1 cellular context compared by ENCODE assay signal in the genomic region with DNA sequence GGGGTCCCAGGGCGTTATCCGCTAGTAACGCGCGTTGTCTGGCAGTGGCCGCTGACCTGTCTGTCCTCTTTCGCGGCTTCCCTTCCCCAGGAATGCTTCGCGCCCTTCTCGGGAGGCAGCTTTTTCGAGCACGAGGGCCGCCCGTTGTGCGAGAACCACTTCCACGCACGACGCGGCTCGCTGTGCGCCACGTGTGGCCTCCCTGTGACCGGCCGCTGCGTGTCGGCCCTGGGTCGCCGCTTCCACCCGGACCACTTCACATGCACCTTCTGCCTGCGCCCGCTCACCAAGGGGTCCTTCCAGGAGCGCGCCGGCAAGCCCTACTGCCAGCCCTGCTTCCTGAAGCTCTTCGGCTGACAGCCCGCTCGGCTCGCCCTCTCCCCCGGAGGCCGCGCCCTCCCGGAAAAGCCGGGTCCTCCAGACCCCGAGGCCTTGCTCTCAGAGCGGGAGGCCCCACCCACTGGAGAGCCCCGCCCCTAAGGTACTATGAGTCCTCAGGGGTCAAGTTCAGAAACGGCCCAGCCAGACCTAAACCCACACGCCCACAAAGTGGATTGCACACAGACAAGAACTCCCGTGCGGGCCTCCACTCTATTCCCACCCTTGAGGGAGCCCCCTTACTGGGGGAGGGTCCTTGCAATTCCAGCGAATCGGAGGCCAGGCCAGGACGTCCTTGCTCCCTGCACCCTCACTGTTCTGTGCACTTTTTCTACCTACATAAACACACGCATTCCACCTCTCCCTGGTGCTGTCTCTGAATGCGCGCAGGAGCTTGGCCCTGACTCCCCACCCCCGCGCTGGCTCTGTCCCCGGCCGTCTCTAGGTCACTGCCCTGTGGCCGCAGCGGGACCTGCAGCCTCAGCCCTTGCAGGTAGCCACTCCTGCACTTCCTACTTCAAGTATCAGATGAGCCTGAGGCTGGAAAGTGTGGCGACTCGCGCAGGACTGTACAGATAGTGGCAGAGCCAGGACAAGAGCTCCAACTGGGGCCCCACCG.
TF ChIP-seq lines count a peak whose summit lies in the region.

No MANE protein-coding gene starts in this region.

TF ChIP-seq in HepG2, 621 proteins besides CTCF, POLR2A, EP300 and RAD21 (continues in another document):
- TF ChIP-seq ZNF570 (CRISPR knock-in tag; IDR thresholded peaks at IDR 0.05; ENCODE audit: borderline replicate concordance) = no peak
- TF ChIP-seq, protein P1, sequence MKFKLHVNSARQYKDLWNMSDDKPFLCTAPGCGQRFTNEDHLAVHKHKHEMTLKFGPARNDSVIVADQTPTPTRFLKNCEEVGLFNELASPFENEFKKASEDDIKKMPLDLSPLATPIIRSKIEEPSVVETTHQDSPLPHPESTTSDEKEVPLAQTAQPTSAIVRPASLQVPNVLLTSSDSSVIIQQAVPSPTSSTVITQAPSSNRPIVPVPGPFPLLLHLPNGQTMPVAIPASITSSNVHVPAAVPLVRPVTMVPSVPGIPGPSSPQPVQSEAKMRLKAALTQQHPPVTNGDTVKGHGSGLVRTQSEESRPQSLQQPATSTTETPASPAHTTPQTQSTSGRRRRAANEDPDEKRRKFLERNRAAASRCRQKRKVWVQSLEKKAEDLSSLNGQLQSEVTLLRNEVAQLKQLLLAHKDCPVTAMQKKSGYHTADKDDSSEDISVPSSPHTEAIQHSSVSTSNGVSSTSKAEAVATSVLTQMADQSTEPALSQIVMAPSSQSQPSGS (CRISPR knock-in tag; IDR thresholded peaks at IDR 0.05) = peak; percentile 9; the same call in 1 of the 2 replicates
- TF ChIP-seq SSRP1 (CRISPR knock-in tag; IDR thresholded peaks at IDR 0.05) = no peak
- no peak for TF ChIP-seq ZSCAN22 (CRISPR knock-in tag; IDR thresholded peaks at IDR 0.05)
- TF ChIP-seq, protein P2, sequence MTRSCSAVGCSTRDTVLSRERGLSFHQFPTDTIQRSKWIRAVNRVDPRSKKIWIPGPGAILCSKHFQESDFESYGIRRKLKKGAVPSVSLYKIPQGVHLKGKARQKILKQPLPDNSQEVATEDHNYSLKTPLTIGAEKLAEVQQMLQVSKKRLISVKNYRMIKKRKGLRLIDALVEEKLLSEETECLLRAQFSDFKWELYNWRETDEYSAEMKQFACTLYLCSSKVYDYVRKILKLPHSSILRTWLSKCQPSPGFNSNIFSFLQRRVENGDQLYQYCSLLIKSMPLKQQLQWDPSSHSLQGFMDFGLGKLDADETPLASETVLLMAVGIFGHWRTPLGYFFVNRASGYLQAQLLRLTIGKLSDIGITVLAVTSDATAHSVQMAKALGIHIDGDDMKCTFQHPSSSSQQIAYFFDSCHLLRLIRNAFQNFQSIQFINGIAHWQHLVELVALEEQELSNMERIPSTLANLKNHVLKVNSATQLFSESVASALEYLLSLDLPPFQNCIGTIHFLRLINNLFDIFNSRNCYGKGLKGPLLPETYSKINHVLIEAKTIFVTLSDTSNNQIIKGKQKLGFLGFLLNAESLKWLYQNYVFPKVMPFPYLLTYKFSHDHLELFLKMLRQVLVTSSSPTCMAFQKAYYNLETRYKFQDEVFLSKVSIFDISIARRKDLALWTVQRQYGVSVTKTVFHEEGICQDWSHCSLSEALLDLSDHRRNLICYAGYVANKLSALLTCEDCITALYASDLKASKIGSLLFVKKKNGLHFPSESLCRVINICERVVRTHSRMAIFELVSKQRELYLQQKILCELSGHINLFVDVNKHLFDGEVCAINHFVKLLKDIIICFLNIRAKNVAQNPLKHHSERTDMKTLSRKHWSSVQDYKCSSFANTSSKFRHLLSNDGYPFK (CRISPR knock-in tag; IDR thresholded peaks at IDR 0.05; ENCODE audit: borderline replicate concordance) = peak; percentile 71
- peak; percentile 52; the same call in 1 of the 2 replicates for TF ChIP-seq ZNF501 (CRISPR knock-in tag; IDR thresholded peaks at IDR 0.05)
- no peak for TF ChIP-seq NONO (IDR thresholded peaks at IDR 0.05)
- no peak; the same call in none of the 2 replicates for TF ChIP-seq NONO (CRISPR knock-in tag; conservative IDR thresholded peaks at IDR 0.05)
- no peak for TF ChIP-seq SATB2 (CRISPR knock-in tag; IDR thresholded peaks at IDR 0.05)
- peak; percentile 60 for TF ChIP-seq ETV5 (CRISPR knock-in tag; IDR thresholded peaks at IDR 0.05; ENCODE audit: borderline replicate concordance)
- TF ChIP-seq CEBPG (CRISPR knock-in tag; IDR thresholded peaks at IDR 0.05) = no peak
- TF ChIP-seq CBX2 (IDR thresholded peaks at IDR 0.05; ENCODE audit: low read depth, low read length) = no peak
- no peak; the same call in none of the 2 replicates for TF ChIP-seq CBX2 (CRISPR knock-in tag; IDR thresholded peaks at IDR 0.05; ENCODE audit: low read depth)
- TF ChIP-seq, protein P3, sequence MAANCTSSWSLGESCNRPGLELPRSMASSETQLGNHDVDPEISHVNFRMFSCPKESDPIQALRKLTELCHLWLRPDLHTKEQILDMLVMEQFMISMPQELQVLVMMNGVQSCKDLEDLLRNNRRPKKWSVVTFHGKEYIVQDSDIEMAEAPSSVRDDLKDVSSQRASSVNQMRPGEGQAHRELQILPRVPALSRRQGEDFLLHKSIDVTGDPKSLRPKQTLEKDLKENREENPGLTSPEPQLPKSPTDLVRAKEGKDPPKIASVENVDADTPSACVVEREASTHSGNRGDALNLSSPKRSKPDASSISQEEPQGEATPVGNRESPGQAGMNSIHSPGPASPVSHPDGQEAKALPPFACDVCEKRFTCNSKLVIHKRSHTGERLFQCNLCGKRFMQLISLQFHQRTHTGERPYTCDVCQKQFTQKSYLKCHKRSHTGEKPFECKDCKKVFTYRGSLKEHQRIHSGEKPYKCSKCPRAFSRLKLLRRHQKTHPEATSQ (CRISPR knock-in tag; IDR thresholded peaks at IDR 0.05; ENCODE audit: borderline replicate concordance) = no peak; the same call in 1 of the 2 replicates
- no peak for TF ChIP-seq NR1H2 (CRISPR knock-in tag; IDR thresholded peaks at IDR 0.05; ENCODE audit: borderline replicate concordance, low read depth)
- peak; percentile 24; the same call in 1 of the 2 replicates for TF ChIP-seq CAMTA2 (CRISPR knock-in tag; IDR thresholded peaks at IDR 0.05; ENCODE audit: borderline replicate concordance)
- TF ChIP-seq ZNF431 (CRISPR knock-in tag; IDR thresholded peaks at IDR 0.05; ENCODE audit: borderline replicate concordance, low read depth) = peak; percentile 37; the same call in 1 of the 2 replicates
- no peak; the same call in none of the 2 replicates for TF ChIP-seq ZNF329 (CRISPR knock-in tag; IDR thresholded peaks at IDR 0.05; ENCODE audit: low read depth)
- peak; percentile 61; the same call in 1 of the 2 replicates for TF ChIP-seq GFI1 (CRISPR knock-in tag; IDR thresholded peaks at IDR 0.05; ENCODE audit: borderline replicate concordance)
- TF ChIP-seq HNF4G (IDR thresholded peaks at IDR 0.05; ENCODE audit: borderline replicate concordance, low read depth, low read length) = peak; percentile 11; the same call in 1 of the 2 replicates
- peak; percentile 74 for TF ChIP-seq HNF4G (CRISPR knock-in tag; IDR thresholded peaks at IDR 0.05; ENCODE audit: borderline replicate concordance, low read depth)
- TF ChIP-seq POGZ (CRISPR knock-in tag; IDR thresholded peaks at IDR 0.05) = no peak; the same call in 1 of the 2 replicates
- TF ChIP-seq KLF9 (CRISPR knock-in tag; IDR thresholded peaks at IDR 0.05; ENCODE audit: low read depth) = no peak
- no peak for TF ChIP-seq SOX13 (IDR thresholded peaks at IDR 0.05)
- TF ChIP-seq SOX13 (CRISPR knock-in tag; conservative IDR thresholded peaks at IDR 0.05 in 1 of 2, IDR thresholded peaks at IDR 0.05 in 1 of 2) = 0 out of 4 replicates have a peak, but pooled peaks of 1 of the 2 experiments have one; percentile 40
- TF ChIP-seq, protein P4, sequence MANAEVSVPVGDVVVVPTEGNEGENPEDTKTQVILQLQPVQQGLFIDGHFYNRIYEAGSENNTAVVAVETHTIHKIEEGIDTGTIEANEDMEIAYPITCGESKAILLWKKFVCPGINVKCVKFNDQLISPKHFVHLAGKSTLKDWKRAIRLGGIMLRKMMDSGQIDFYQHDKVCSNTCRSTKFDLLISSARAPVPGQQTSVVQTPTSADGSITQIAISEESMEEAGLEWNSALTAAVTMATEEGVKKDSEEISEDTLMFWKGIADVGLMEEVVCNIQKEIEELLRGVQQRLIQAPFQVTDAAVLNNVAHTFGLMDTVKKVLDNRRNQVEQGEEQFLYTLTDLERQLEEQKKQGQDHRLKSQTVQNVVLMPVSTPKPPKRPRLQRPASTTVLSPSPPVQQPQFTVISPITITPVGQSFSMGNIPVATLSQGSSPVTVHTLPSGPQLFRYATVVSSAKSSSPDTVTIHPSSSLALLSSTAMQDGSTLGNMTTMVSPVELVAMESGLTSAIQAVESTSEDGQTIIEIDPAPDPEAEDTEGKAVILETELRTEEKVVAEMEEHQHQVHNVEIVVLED (CRISPR knock-in tag; IDR thresholded peaks at IDR 0.05; ENCODE audit: borderline replicate concordance) = peak; percentile 40
- peak; percentile 59; the same call in 1 of the 2 replicates for TF ChIP-seq FOXK2 (IDR thresholded peaks at IDR 0.05)
- TF ChIP-seq, protein P5, sequence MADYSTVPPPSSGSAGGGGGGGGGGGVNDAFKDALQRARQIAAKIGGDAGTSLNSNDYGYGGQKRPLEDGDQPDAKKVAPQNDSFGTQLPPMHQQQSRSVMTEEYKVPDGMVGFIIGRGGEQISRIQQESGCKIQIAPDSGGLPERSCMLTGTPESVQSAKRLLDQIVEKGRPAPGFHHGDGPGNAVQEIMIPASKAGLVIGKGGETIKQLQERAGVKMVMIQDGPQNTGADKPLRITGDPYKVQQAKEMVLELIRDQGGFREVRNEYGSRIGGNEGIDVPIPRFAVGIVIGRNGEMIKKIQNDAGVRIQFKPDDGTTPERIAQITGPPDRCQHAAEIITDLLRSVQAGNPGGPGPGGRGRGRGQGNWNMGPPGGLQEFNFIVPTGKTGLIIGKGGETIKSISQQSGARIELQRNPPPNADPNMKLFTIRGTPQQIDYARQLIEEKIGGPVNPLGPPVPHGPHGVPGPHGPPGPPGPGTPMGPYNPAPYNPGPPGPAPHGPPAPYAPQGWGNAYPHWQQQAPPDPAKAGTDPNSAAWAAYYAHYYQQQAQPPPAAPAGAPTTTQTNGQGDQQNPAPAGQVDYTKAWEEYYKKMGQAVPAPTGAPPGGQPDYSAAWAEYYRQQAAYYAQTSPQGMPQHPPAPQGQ (CRISPR knock-in tag; IDR thresholded peaks at IDR 0.05; ENCODE audit: borderline replicate concordance) = 0 out of 2 replicates have a peak, but pooled peaks have one; percentile 27
- peak; percentile 51 for TF ChIP-seq ARHGAP35 (CRISPR knock-in tag; IDR thresholded peaks at IDR 0.05; ENCODE audit: borderline replicate concordance)
- TF ChIP-seq KAT2B (IDR thresholded peaks at IDR 0.05; ENCODE audit: borderline replicate concordance, low read depth, low read length) = no peak
- no peak for TF ChIP-seq MBD4 (IDR thresholded peaks at IDR 0.05; ENCODE audit: borderline replicate concordance, low read length)
- TF ChIP-seq TBX3 (IDR thresholded peaks at IDR 0.05; ENCODE audit: borderline replicate concordance) = no peak; the same call in 1 of the 2 replicates
- TF ChIP-seq, protein P6, sequence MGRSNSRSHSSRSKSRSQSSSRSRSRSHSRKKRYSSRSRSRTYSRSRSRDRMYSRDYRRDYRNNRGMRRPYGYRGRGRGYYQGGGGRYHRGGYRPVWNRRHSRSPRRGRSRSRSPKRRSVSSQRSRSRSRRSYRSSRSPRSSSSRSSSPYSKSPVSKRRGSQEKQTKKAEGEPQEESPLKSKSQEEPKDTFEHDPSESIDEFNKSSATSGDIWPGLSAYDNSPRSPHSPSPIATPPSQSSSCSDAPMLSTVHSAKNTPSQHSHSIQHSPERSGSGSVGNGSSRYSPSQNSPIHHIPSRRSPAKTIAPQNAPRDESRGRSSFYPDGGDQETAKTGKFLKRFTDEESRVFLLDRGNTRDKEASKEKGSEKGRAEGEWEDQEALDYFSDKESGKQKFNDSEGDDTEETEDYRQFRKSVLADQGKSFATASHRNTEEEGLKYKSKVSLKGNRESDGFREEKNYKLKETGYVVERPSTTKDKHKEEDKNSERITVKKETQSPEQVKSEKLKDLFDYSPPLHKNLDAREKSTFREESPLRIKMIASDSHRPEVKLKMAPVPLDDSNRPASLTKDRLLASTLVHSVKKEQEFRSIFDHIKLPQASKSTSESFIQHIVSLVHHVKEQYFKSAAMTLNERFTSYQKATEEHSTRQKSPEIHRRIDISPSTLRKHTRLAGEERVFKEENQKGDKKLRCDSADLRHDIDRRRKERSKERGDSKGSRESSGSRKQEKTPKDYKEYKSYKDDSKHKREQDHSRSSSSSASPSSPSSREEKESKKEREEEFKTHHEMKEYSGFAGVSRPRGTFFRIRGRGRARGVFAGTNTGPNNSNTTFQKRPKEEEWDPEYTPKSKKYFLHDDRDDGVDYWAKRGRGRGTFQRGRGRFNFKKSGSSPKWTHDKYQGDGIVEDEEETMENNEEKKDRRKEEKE (IDR thresholded peaks at IDR 0.05) = no peak
- no peak for TF ChIP-seq NR3C1 (CRISPR knock-in tag; IDR thresholded peaks at IDR 0.05)
- 0 out of 2 replicates have a peak, but pooled peaks have one; percentile 29 for TF ChIP-seq ZNF557 (CRISPR knock-in tag; IDR thresholded peaks at IDR 0.05)
- TF ChIP-seq ARNTL (CRISPR knock-in tag; IDR thresholded peaks at IDR 0.05) = peak; percentile 61
- TF ChIP-seq, protein P7, sequence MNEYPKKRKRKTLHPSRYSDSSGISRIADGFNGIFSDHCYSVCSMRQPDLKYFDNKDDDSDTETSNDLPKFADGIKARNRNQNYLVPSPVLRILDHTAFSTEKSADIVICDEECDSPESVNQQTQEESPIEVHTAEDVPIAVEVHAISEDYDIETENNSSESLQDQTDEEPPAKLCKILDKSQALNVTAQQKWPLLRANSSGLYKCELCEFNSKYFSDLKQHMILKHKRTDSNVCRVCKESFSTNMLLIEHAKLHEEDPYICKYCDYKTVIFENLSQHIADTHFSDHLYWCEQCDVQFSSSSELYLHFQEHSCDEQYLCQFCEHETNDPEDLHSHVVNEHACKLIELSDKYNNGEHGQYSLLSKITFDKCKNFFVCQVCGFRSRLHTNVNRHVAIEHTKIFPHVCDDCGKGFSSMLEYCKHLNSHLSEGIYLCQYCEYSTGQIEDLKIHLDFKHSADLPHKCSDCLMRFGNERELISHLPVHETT (CRISPR knock-in tag; conservative IDR thresholded peaks at IDR 0.05) = no peak; the same call in 1 of the 2 replicates
- no peak for TF ChIP-seq MAFK (conservative IDR thresholded peaks at IDR 0.05 in 1 of 2, IDR thresholded peaks at IDR 0.05 in 1 of 2; ENCODE audit: low read length in 2 of 2)
- TF ChIP-seq ZNF510 (CRISPR knock-in tag; IDR thresholded peaks at IDR 0.05; ENCODE audit: low read depth) = no peak
- TF ChIP-seq NPAS2 (CRISPR knock-in tag; IDR thresholded peaks at IDR 0.05; ENCODE audit: borderline replicate concordance) = no peak
- no peak for TF ChIP-seq ZNF775 (CRISPR knock-in tag; IDR thresholded peaks at IDR 0.05; ENCODE audit: borderline replicate concordance)
- TF ChIP-seq RARG (CRISPR knock-in tag; IDR thresholded peaks at IDR 0.05; ENCODE audit: low read depth) = 0 out of 2 replicates have a peak, but pooled peaks have one; percentile 56
- TF ChIP-seq RFX3 (CRISPR knock-in tag; IDR thresholded peaks at IDR 0.05) = no peak; the same call in 1 of the 2 replicates
- 0 out of 2 replicates have a peak, but pooled peaks have one; percentile 21 for TF ChIP-seq SMAD3 (CRISPR knock-in tag; IDR thresholded peaks at IDR 0.05)
- TF ChIP-seq, protein P8, sequence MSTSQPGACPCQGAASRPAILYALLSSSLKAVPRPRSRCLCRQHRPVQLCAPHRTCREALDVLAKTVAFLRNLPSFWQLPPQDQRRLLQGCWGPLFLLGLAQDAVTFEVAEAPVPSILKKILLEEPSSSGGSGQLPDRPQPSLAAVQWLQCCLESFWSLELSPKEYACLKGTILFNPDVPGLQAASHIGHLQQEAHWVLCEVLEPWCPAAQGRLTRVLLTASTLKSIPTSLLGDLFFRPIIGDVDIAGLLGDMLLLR (CRISPR knock-in tag; IDR thresholded peaks at IDR 0.05) = no peak; the same call in none of the 2 replicates
- peak; percentile 51 for TF ChIP-seq FOXK1 (CRISPR knock-in tag; IDR thresholded peaks at IDR 0.05; ENCODE audit: borderline replicate concordance, low read depth)
